Comparison of ENCODE assay signal across 1 cellular context in the genomic region with DNA sequence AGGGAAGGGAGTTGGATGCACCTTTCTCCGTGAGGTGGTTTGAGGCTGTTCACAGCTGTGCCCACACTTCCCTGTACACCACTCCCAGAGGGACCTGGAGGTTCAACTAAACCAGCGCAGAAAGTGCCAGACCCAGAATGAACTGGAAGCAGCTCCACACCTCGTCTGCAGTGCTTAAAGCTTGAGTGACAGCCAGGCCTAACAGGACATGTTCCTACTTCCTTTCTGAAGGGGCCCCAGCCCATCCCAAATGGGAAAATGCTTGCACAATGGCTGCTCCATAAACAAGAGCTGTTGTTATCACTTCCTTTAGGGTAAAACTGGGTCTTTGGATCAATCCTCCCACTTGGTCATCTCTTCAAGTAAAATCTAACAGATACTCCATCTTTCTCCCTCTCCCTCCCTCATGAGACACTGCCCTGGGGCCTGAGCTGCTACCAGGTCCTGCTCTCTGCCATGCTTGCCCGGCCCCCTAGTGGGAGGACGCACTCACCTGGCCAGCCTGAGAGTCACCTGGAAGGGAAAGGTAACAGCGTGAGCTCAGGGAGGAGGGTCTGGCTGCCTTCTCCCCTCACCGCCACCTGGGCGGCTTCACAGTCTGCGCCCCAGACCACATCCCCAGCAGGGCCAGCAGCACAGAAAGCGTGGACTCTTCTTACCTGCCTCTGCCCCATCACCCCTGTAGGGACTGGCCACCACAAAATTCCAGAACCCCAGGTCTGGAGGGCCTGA.
TF ChIP-seq lines count a peak whose summit lies in the region.

No MANE protein-coding gene starts in this region.

TF ChIP-seq in HepG2, 621 proteins besides CTCF, POLR2A, EP300 and RAD21:
- TF ChIP-seq ZNF121 (CRISPR knock-in tag; IDR thresholded peaks at IDR 0.05) (no peak), NR3C1 (CRISPR knock-in tag; IDR thresholded peaks at IDR 0.05) (no peak), MAZ (IDR thresholded peaks at IDR 0.05; ENCODE audit: borderline replicate concordance, low read depth, low read length) (no peak), MAZ (CRISPR knock-in tag; IDR thresholded peaks at IDR 0.05; ENCODE audit: low read depth) (no peak), AGO2 (optimal IDR thresholded peaks at IDR 0.05; ENCODE audit: low read depth, low read length) (no peak), ZNF607 (CRISPR knock-in tag; IDR thresholded peaks at IDR 0.05; ENCODE audit: borderline replicate concordance) (no peak), ZFP36 (IDR thresholded peaks at IDR 0.05; ENCODE audit: borderline replicate concordance, low read depth, low read length, partially characterized antibody) (no peak), SETDB1 (CRISPR knock-in tag; IDR thresholded peaks at IDR 0.05; ENCODE audit: borderline replicate concordance) (no peak)
- TF ChIP-seq, protein P1, sequence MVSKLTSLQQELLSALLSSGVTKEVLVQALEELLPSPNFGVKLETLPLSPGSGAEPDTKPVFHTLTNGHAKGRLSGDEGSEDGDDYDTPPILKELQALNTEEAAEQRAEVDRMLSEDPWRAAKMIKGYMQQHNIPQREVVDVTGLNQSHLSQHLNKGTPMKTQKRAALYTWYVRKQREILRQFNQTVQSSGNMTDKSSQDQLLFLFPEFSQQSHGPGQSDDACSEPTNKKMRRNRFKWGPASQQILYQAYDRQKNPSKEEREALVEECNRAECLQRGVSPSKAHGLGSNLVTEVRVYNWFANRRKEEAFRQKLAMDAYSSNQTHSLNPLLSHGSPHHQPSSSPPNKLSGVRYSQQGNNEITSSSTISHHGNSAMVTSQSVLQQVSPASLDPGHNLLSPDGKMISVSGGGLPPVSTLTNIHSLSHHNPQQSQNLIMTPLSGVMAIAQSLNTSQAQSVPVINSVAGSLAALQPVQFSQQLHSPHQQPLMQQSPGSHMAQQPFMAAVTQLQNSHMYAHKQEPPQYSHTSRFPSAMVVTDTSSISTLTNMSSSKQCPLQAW (CRISPR knock-in tag; IDR thresholded peaks at IDR 0.05): no peak
- TF ChIP-seq, protein P2, sequence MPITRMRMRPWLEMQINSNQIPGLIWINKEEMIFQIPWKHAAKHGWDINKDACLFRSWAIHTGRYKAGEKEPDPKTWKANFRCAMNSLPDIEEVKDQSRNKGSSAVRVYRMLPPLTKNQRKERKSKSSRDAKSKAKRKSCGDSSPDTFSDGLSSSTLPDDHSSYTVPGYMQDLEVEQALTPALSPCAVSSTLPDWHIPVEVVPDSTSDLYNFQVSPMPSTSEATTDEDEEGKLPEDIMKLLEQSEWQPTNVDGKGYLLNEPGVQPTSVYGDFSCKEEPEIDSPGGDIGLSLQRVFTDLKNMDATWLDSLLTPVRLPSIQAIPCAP (CRISPR knock-in tag; IDR thresholded peaks at IDR 0.05; ENCODE audit: low read depth): no peak
